10 cellular contexts compared by ENCODE assay signal in the genomic region with DNA sequence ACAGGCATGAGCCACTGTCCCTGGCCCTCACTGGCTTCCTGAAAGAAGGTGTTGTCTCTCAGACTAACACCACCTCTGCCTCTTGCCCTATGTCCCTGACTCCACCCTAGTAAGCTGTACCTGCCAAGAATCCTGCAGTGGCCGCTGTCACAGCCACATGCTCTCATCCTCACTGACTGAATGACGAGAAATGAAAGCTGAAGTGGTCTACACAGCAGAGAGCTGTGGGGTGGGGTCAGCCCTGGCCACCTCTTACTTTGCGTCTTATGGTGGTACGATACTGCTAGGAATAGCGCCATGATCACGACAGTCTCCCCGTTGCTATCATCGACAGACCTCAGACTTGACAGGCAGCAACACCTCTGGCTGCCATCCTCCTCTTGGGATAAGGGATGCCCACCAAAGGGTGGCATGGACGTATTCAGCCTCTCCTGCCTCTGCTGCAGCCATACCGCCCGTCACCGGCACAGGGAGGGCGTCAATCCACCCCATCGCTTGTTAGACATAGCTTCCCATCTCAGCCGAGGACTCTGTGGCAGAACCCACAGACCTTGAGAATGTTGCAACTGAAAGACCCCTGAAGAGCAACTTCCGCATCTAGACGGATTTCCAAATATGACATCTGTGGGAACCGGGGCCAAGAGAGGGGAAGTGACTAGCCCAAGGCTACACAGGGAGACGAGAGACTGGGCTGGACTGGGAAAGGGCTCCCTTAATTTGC. TPM values are rescaled to one million over a fixed set of nuclear protein-coding genes. Genes with fewer than 3 reads are reported as not detected.
DNase-seq lines count a peak whose midpoint lies in the region; FAIRE-seq and TF ChIP-seq lines count a peak whose summit lies in the region.
"Had no signal": no experiment of that assay in that cellular context is flagged by ENCODE, and none has a peak within 500 bp of the region (broad histone marks: within the 10 kb centered on the region; RNA-seq: fewer than 3 reads in every experiment).

No MANE protein-coding gene starts in this region.

- H3K36me3 ChIP-seq in SK-N-MC (ENCODE audit: insufficient read depth, low read length) (no peaks in the 10 kb centered on the region), small intestine (ENCODE audit: control insufficient read depth in 2 of 2, insufficient read depth in 2 of 2, low read length in 2 of 2) (no peaks in the 10 kb centered on the region), SJCRH30 (no peaks in the 10 kb centered on the region)

- H3K9me3 ChIP-seq in SK-N-MC (ENCODE audit: low read depth, low read length) (no peaks in the 10 kb centered on the region), small intestine (ENCODE audit: control insufficient read depth, low read depth) (no peaks in the 10 kb centered on the region), SJCRH30 (replicated peaks) (no peaks in the 10 kb centered on the region)

- H3K27me3 ChIP-seq in dorsolateral prefrontal cortex (peaks cover 0 to 7% (median 0%) of the 10 kb centered on the region in 45 donors), small intestine (ENCODE audit: control insufficient read depth in 2 of 2, insufficient read depth in 2 of 2, low read length in 2 of 2) (no peaks in the 10 kb centered on the region), SJCRH30 (no peaks in the 10 kb centered on the region)

- peaks cover 0 to 3% of the 10 kb centered on the region in 2 donors for H3K4me1 ChIP-seq in small intestine (ENCODE audit: control insufficient read depth in 2 of 2, insufficient read depth in 1 of 2, low read depth in 1 of 2, low read length in 1 of 2)
- H3K4me1 ChIP-seq in SJCRH30: no peaks in the 10 kb centered on the region

- H3K27ac ChIP-seq in SK-N-MC (0 out of 2 replicates have a peak overlapping the region, but pooled peaks have one; percentile 5), dorsolateral prefrontal cortex (peak overlapping the region in 16 of 59 donors; percentile 6 to 63 (median 42)), small intestine (ENCODE audit: low read depth in 1 of 2, low read length in 1 of 2) (peak overlapping the region; percentile 28 to 82), SJCRH30 (no peak overlapping the region)

- TF ChIP-seq POLR2A in H54 (IDR thresholded peaks at IDR 0.05; ENCODE audit: low read depth, low read length): no peak

- intact Hi-C loops in dorsolateral prefrontal cortex (cut with DNase I): loop anchor here in 1 of 2 donors (5.0 to 10.0 kb wide), 2 partner anchors 49 to 222 kb away; no protein-coding TSS in a partner anchor

- TF ChIP-seq CTCF in dorsolateral prefrontal cortex (IDR thresholded peaks at IDR 0.05 in 54 of 56, conservative IDR thresholded peaks at IDR 0.05 in 2 of 56; ENCODE audit: low read depth in 1 of 56, partially characterized antibody in 56 of 56): no peak

- 24 to 55% (median 27%) methylated on average over 19 of the region's 19 CpGs for WGBS in small intestine, 3 donors

- peak; percentile 55 for FAIRE-seq in GM18507 (lab: Jason Lieb, UNC)
- FAIRE-seq in small intestine (lab: Jason Lieb, UNC): no peak
- no peak for FAIRE-seq in H54 (lab: Jason Lieb, UNC)
- FAIRE-seq: GM12892, RCC 7860 had no signal

- no peak for DNase-seq in GM18507 (ENCODE audit: extremely low spot score, insufficient read length, low read depth)
- DNase-seq in SK-N-MC (ENCODE audit: low read depth, low spot score): no peak
- DNase-seq in dorsolateral prefrontal cortex: no peak
- peak; percentile 69 for DNase-seq in small intestine
- DNase-seq in SJCRH30: no peak
- no peak for DNase-seq in dedifferentiated amniotic fluid mesenchymal stem cell (ENCODE audit: extremely low spot score)
- no peak for DNase-seq in NCI-H1105 (lab: John Stamatoyannopoulos, UW)
- no peak for DNase-seq in H54 (ENCODE audit: insufficient read length, low spot score)

- H3K9ac ChIP-seq in SK-N-MC (ENCODE audit: insufficient read length): no peak overlapping the region

- H3K4me3 ChIP-seq in SK-N-MC (no peak overlapping the region), dorsolateral prefrontal cortex (peak overlapping the region in 47 of 59 donors; percentile 0 to 56 (median 32)), small intestine (ENCODE audit: low read depth in 1 of 2, low read length in 2 of 2) (peak overlapping the region; percentile 51 to 58), SJCRH30 (no peak overlapping the region)

RNA-seq across cellular contexts. Expression of a gene that starts 0.8 kb away (rescaled TPM):
- 10 to 100 TPM in 83 of 120 experiments, 1 to 10 TPM in 37; 3.6 to 34.3 (median 13.5) TPM for total RNA-seq in dorsolateral prefrontal cortex
- 1 to 10 TPM; 1.3 to 6.4 (median 5.7) TPM for polyA plus RNA-seq in small intestine
- total RNA-seq in SJCRH30 (2014; rRNA removed; shearing (Covaris generic)): 0.04 TPM in 1 of 2 replicates, not detected in the other

RNA-seq across cellular contexts. Expression of a gene that starts 34.1 kb away (rescaled TPM):
- 100 to 1,000 TPM in 8 of 120 experiments, 10 to 100 TPM in 112; 27.8 to 126 (median 69.0) TPM for total RNA-seq in dorsolateral prefrontal cortex
- polyA plus RNA-seq in small intestine: 1 to 10 TPM in 2 of 3 donors, not detected in 1; 1.9 to 8.5 TPM
- total RNA-seq in SJCRH30 (2014; rRNA removed; shearing (Covaris generic)): not detected in 2 replicates

RNA-seq across cellular contexts. Expression of a gene that starts 54.0 kb away (rescaled TPM):
- total RNA-seq in dorsolateral prefrontal cortex: not detected
- polyA plus RNA-seq in small intestine: not detected
- total RNA-seq in SJCRH30 (2014; rRNA removed; shearing (Covaris generic)): not detected in 2 replicates

Comparison
In these comparisons a context has a peak if more than half of its experiments do, and no peak if none do; other contexts are left out.
1. H3K4me3 ChIP-seq: peak in dorsolateral prefrontal cortex (47 of 59) and small intestine (2 of 2); none in SK-N-MC (single experiment) and SJCRH30 (single experiment).
2. RNA of a gene that starts 34.1 kb away (total RNA-seq): 27.8 to 126 TPM in dorsolateral prefrontal cortex; not detected in SJCRH30; every median in the first group is over 10 times any median in the second.